In the genomic region with DNA sequence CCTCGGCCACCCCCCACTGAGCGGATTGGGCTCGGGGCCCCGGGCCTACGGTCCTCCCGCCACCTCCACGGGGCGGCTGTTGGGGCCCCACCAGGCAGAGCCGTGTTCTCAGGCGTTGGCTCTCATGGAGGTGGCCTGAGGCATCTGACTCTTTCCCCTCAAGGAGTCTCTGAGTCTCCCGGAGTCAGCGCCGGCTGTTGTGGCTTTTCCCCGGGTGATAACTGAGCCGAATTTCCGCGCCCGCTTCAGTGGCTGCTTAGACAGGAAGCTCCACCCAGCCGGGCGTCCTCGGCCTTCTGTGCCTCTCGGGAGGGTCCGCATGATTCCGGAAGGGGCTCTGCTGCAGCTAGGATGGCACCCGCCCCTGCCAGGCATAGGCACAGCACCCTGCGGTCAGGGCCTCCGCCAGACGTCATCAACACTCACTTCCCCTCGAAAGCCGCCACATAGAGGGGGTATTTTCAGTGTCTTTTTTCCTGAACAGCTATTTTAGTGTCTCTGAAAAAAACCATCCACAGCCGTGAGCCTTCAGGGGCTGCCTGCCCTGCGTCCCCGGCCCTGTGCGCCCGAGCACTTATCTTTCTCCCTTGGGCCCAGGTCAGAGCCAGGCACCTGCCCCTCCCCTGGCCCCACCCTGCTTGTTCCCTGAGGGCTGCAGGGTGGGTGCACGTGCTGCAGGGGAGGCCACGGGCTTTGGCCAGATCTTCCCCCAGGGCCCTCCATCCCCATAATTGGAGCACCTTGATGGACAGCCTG, we compare ENCODE assay signal across 9 cellular contexts.
A peak's percentile ranks its signal among the peaks of the same experiment; 100 is the strongest.
DNase-seq lines count a peak whose midpoint lies in the region; ATAC-seq and TF ChIP-seq lines count a peak whose summit lies in the region.
"Had no signal": no experiment of that assay in that cellular context is flagged by ENCODE, and none has a peak within 500 bp of the region (broad histone marks: within the 10 kb centered on the region; RNA-seq: fewer than 3 reads in every experiment).

No MANE protein-coding gene starts in this region.

- H3K9me3 Mint-ChIP-seq in CD8-positive, alpha-beta memory T cell: no peaks in the 10 kb centered on the region
- H3K9me3 Mint-ChIP-seq: neural crest cell had no signal

- H3K4me1 Mint-ChIP-seq in CD8-positive, alpha-beta memory T cell: peaks cover 43 to 73% (median 44%) of the 10 kb centered on the region in 3 donors

- CTCF ChIA-PET in CD8-positive, alpha-beta memory T cell (lab: Charles Lee): interaction anchor here (0.8 to 3.3 kb wide), 13 partner anchors 10 to 106 kb away, joined by 3 to 16 read pairs (median 4); a partner anchor contains a TSS

- TF ChIP-seq CTCF in MM.1S (IDR thresholded peaks at IDR 0.05; ENCODE audit: low read length) (no peak), fibroblast of the aortic adventitia (IDR thresholded peaks at IDR 0.05; ENCODE audit: insufficient read depth, low read length) (no peak)

- no peaks in the 10 kb centered on the region for H3K9me2 ChIP-seq in MM.1S (replicated peaks; ENCODE audit: insufficient read depth, low read length)

- peaks cover 14% of the 10 kb centered on the region for H3K36me3 ChIP-seq in CD8-positive, alpha-beta memory T cell (ENCODE audit: insufficient read depth, low read length)
- H3K36me3 ChIP-seq in MM.1S (replicated peaks; ENCODE audit: insufficient read depth, low read length): no peaks in the 10 kb centered on the region
- H3K36me3 ChIP-seq in skeletal muscle satellite cell (ENCODE audit: insufficient read depth, low read length): peaks cover 40% of the 10 kb centered on the region

- H3K9ac ChIP-seq in MM.1S (ENCODE audit: low read length): peak overlapping the region; percentile 98
- H3K9ac ChIP-seq in skeletal muscle satellite cell (ENCODE audit: low read depth, low read length): peak overlapping the region; percentile 55

- peak overlapping the region; percentile 52 for H3K4me3 ChIP-seq in CD8-positive, alpha-beta memory T cell (ENCODE audit: low read length)
- H3K4me3 ChIP-seq in MM.1S (ENCODE audit: low read length): peak overlapping the region; percentile 68
- peak overlapping the region; percentile 25 for H3K4me3 ChIP-seq in fibroblast of the aortic adventitia (ENCODE audit: low read depth, low read length)
- no peak overlapping the region for H3K4me3 ChIP-seq in skeletal muscle satellite cell (ENCODE audit: low read length)

- H3K4me2 ChIP-seq in MM.1S (ENCODE audit: low read depth, low read length): peak overlapping the region; percentile 100
- peak overlapping the region; percentile 23 for H3K4me2 ChIP-seq in skeletal muscle satellite cell (ENCODE audit: low read length)

- ATAC-seq in GM21529 (IDR thresholded peaks at IDR 0.05; ENCODE audit: unreplicated experiment): peak; percentile 54

- peak overlapping the region; percentile 97 for H3K27ac ChIP-seq in CD8-positive, alpha-beta memory T cell (ENCODE audit: low read depth, low read length)
- peak overlapping the region; percentile 100 for H3K27ac ChIP-seq in MM.1S (ENCODE audit: low read length)

- no peaks in the 10 kb centered on the region for H3K27me3 Mint-ChIP-seq in CD8-positive, alpha-beta memory T cell

- peaks cover 45% of the 10 kb centered on the region for H3K79me2 ChIP-seq in MM.1S (ENCODE audit: low read length)

- peak overlapping the region; percentile 98 to 100 (median 99) for H3K27ac Mint-ChIP-seq in CD8-positive, alpha-beta memory T cell

- peak overlapping the region; percentile 26 for H2AFZ ChIP-seq in MM.1S (ENCODE audit: low read length)

- no peaks in the 10 kb centered on the region for H3K9me3 ChIP-seq in CD8-positive, alpha-beta memory T cell (ENCODE audit: low read length)
- H3K9me3 ChIP-seq in MM.1S (replicated peaks; ENCODE audit: insufficient read depth, low read length): no peaks in the 10 kb centered on the region
- H3K9me3 ChIP-seq in skeletal muscle satellite cell (replicated peaks; ENCODE audit: low read length): no peaks in the 10 kb centered on the region

- POLR2A ChIA-PET in CD8-positive, alpha-beta memory T cell (lab: Charles Lee): interaction anchor here (0.8 to 2.5 kb wide), 9 partner anchors 11 to 106 kb away, joined by 4 to 25 read pairs (median 10); a partner anchor contains a TSS

- H4K20me1 ChIP-seq in MM.1S (ENCODE audit: insufficient read depth, low read length): no peaks in the 10 kb centered on the region

- H3K36me3 Mint-ChIP-seq in CD8-positive, alpha-beta memory T cell: peaks cover 0 to 40% (median 1%) of the 10 kb centered on the region in 3 donors

- H3K4me3 Mint-ChIP-seq in CD8-positive, alpha-beta memory T cell: peak overlapping the region; percentile 82 to 93 (median 86)
- H3K4me3 Mint-ChIP-seq: neural crest cell had no signal

- peak; percentile 92 to 98 (median 97) for DNase-seq in CD8-positive, alpha-beta memory T cell
- DNase-seq in MM.1S: peak; percentile 88
- peak; percentile 69 for DNase-seq in activated T-cell treated with anti-CD3 and anti-CD28 coated beads for 4 hours
- peak; percentile 57 for DNase-seq in fibroblast of the aortic adventitia (ENCODE audit: low read depth)
- DNase-seq in SKM-1 (lab: John Stamatoyannopoulos, UW; ENCODE audit: unreplicated experiment): no peak
- DNase-seq in 8988T: no peak

- H3K27me3 ChIP-seq in CD8-positive, alpha-beta memory T cell (ENCODE audit: insufficient read depth, low read length, poor library complexity, severe bottlenecking): no peaks in the 10 kb centered on the region
- H3K27me3 ChIP-seq in MM.1S (replicated peaks; ENCODE audit: insufficient read depth, low read length): no peaks in the 10 kb centered on the region
- no peaks in the 10 kb centered on the region for H3K27me3 ChIP-seq in skeletal muscle satellite cell (ENCODE audit: control insufficient read depth, insufficient read depth, low read length)

- H3F3A ChIP-seq in MM.1S (ENCODE audit: insufficient read depth, low read length): peaks cover 23% of the 10 kb centered on the region

- peaks cover 64% of the 10 kb centered on the region for H3K4me1 ChIP-seq in CD8-positive, alpha-beta memory T cell (ENCODE audit: insufficient read depth, low read length)
- peaks cover 24% of the 10 kb centered on the region for H3K4me1 ChIP-seq in MM.1S (ENCODE audit: low read length)
- peaks cover 30% of the 10 kb centered on the region for H3K4me1 ChIP-seq in skeletal muscle satellite cell (ENCODE audit: control insufficient read depth, insufficient read depth, low read length)

Comparison
In these comparisons a context has a peak if more than half of its experiments do, and no peak if none do; other contexts are left out.
1. DNase-seq: peak in CD8-positive, alpha-beta memory T cell (5 of 5), MM.1S (single experiment), activated T-cell treated with anti-CD3 and anti-CD28 coated beads for 4 hours (single experiment) and fibroblast of the aortic adventitia (single experiment); none in SKM-1 (single experiment) and 8988T (single experiment).